In the genomic region with DNA sequence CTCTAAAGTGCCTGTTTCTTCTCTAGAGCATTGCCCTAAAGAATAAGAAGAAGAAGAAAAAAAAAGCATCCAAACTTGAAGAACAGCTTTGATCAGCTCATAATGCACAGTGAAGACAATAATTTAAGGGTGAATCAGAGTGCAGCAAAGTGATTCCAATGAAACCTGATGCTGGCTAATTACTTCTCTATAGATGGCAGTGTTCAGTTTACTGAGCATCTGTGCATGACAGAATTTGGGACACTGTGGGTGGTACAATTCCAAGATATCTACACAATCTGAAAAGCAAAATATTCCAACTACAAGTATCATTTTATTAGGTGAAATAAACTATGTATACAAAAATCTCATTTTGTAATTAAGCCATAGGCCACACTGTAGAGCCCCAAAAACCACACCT, we compare ENCODE assay signal across 28 cellular contexts.
A peak's percentile ranks its signal among the peaks of the same experiment; 100 is the strongest.
DNase-seq lines count a peak whose midpoint lies in the region; ATAC-seq and TF ChIP-seq lines count a peak whose summit lies in the region.
"Had no signal": no experiment of that assay in that cellular context is flagged by ENCODE, and none has a peak within 500 bp of the region (broad histone marks: within the 10 kb centered on the region; RNA-seq: fewer than 3 reads in every experiment).

No MANE protein-coding gene starts in this region.

- peaks cover 15% of the 10 kb centered on the region for H3K27me3 ChIP-seq in foreskin keratinocyte
- H3K27me3 ChIP-seq: heart right ventricle, ovary, right atrium auricular region, spleen, testis, uterus had no signal

- H3K27me3 Mint-ChIP-seq in Calu3 (ENCODE audit: unreplicated experiment), result peaks cover 31% of the 10 kb centered on the region
- H3K27me3 Mint-ChIP-seq: stimulated activated memory B cell treated with anti-CD40 and anti-IgM and Interleukin-4, amounts not matched to agents 10 μg/mL and 1 μg/mL and 100 μg/mL, for 72 hours had no signal

- H3K4me3 Mint-ChIP-seq in Calu3 (ENCODE audit: low read depth, unreplicated experiment), result no peak overlapping the region
- H3K4me3 Mint-ChIP-seq: activated CD4-positive, alpha-beta T cell treated with anti-CD3 and anti-CD28 coated beads for 36 hours; nephron progenitor cell; stimulated activated memory B cell treated with anti-CD40 and anti-IgM and Interleukin-4, amounts not matched to agents 10 μg/mL and 1 μg/mL and 100 μg/mL, for 72 hours; T-helper 17 cell had no signal

- no peak overlapping the region for H3K27ac Mint-ChIP-seq in Calu3 (ENCODE audit: unreplicated experiment)
- H3K27ac Mint-ChIP-seq: activated CD4-positive, alpha-beta T cell treated with anti-CD3 and anti-CD28 coated beads for 36 hours; nephron progenitor cell; stimulated activated memory B cell treated with anti-CD40 and anti-IgM and Interleukin-4, amounts not matched to agents 10 μg/mL and 1 μg/mL and 100 μg/mL, for 72 hours; T-helper 17 cell had no signal

- H3K4me1 Mint-ChIP-seq in Calu3 (ENCODE audit: low read depth, unreplicated experiment), result no peaks in the 10 kb centered on the region
- H3K4me1 Mint-ChIP-seq: activated CD4-positive, alpha-beta T cell treated with anti-CD3 and anti-CD28 coated beads for 36 hours; stimulated activated memory B cell treated with anti-CD40 and anti-IgM and Interleukin-4, amounts not matched to agents 10 μg/mL and 1 μg/mL and 100 μg/mL, for 72 hours; T-helper 17 cell had no signal

- intact Hi-C loops in Calu3 (cut with micrococcal nuclease; ENCODE audit: unreplicated experiment), result no loop called here

- BruUV-seq in Calu3 (replicated peaks; lab: Mats Ljungman, UMichigan), result no TSS peak

- H3K27ac ChIP-seq in foreskin keratinocyte, result no peak overlapping the region
- H3K27ac ChIP-seq: heart right ventricle, KMS-11, ovary, right atrium auricular region, spleen, testis, uterus had no signal

- CTCF ChIA-PET in Calu3 (lab: Charles Lee), result no interaction called here

- TF ChIP-seq CTCF in foreskin keratinocyte (conservative IDR thresholded peaks at IDR 0.05) (peak; percentile 26), Calu3 (IDR thresholded peaks at IDR 0.05; ENCODE audit: unreplicated experiment) (no peak)

- H3K9me3 Mint-ChIP-seq in Calu3 (ENCODE audit: low read depth, unreplicated experiment), result no peaks in the 10 kb centered on the region
- H3K9me3 Mint-ChIP-seq: nephron progenitor cell; stimulated activated memory B cell treated with anti-CD40 and anti-IgM and Interleukin-4, amounts not matched to agents 10 μg/mL and 1 μg/mL and 100 μg/mL, for 72 hours had no signal

- no peaks in the 10 kb centered on the region for H3K4me1 ChIP-seq in foreskin keratinocyte
- H3K4me1 ChIP-seq: heart right ventricle, right atrium auricular region, spleen, testis, uterus had no signal

- no peak for ATAC-seq in foreskin keratinocyte
- ATAC-seq in GM18517 (IDR thresholded peaks at IDR 0.05; ENCODE audit: unreplicated experiment), result no peak
- ATAC-seq in GM19023 (IDR thresholded peaks at IDR 0.05; ENCODE audit: unreplicated experiment), result no peak
- ATAC-seq: activated CD4-positive, alpha-beta T cell treated with anti-CD3 and anti-CD28 coated beads for 36 hours; heart right ventricle; stimulated activated memory B cell treated with anti-CD40 and anti-IgM and Interleukin-4, amounts not matched to agents 10 μg/mL and 1 μg/mL and 100 μg/mL, for 72 hours; T-helper 17 cell had no signal

- H3K36me3 Mint-ChIP-seq in Calu3 (ENCODE audit: insufficient read depth, unreplicated experiment), result no peaks in the 10 kb centered on the region
- H3K36me3 Mint-ChIP-seq: stimulated activated memory B cell treated with anti-CD40 and anti-IgM and Interleukin-4, amounts not matched to agents 10 μg/mL and 1 μg/mL and 100 μg/mL, for 72 hours had no signal

- peak; percentile 19 for DNase-seq in NCI-H1436 (lab: John Stamatoyannopoulos, UW)
- no peak for DNase-seq in NCI-H1436 treated with DMSO at 0.1 percent for 48 hours (lab: John Stamatoyannopoulos, UW)
- DNase-seq in NCI-H1694 (lab: John Stamatoyannopoulos, UW), result peak; percentile 45
- DNase-seq in NCI-H748 treated with DMSO at 0.1 percent for 48 hours (lab: John Stamatoyannopoulos, UW), result peak; percentile 13
- no peak for DNase-seq in foreskin keratinocyte
- no peak for DNase-seq in Calu3
- DNase-seq: ACHN; activated CD4-positive, alpha-beta T cell treated with anti-CD3 and anti-CD28 coated beads for 36 hours; activated effector memory CD4-positive, alpha-beta T cell treated with anti-CD3 and anti-CD28 coated beads, Interleukin-2, amount 50 U/mL, for 16 hours; C1 segment of cervical spinal cord; effector memory CD4-positive, alpha-beta T cell; erythroblast; foreskin fibroblast; GF-D8; heart right ventricle; MV-4-11; nephron progenitor cell; ovary; spleen; stimulated activated CD4-positive, alpha-beta T cell treated with anti-CD3 and anti-CD28 coated beads, Interleukin-2, amount 100 ng/mL, for 48 hours; T-helper 17 cell; testis; uterus had no signal

Comparison
In these comparisons a context has a peak if more than half of its experiments do, and no peak if none do; other contexts are left out.
1. DNase-seq: peak in NCI-H1436 (single experiment), NCI-H1694 (single experiment) and NCI-H748 treated with DMSO at 0.1 percent for 48 hours (single experiment); none in NCI-H1436 treated with DMSO at 0.1 percent for 48 hours (single experiment), foreskin keratinocyte (0 of 2) and Calu3 (single experiment).